In the genomic region with DNA sequence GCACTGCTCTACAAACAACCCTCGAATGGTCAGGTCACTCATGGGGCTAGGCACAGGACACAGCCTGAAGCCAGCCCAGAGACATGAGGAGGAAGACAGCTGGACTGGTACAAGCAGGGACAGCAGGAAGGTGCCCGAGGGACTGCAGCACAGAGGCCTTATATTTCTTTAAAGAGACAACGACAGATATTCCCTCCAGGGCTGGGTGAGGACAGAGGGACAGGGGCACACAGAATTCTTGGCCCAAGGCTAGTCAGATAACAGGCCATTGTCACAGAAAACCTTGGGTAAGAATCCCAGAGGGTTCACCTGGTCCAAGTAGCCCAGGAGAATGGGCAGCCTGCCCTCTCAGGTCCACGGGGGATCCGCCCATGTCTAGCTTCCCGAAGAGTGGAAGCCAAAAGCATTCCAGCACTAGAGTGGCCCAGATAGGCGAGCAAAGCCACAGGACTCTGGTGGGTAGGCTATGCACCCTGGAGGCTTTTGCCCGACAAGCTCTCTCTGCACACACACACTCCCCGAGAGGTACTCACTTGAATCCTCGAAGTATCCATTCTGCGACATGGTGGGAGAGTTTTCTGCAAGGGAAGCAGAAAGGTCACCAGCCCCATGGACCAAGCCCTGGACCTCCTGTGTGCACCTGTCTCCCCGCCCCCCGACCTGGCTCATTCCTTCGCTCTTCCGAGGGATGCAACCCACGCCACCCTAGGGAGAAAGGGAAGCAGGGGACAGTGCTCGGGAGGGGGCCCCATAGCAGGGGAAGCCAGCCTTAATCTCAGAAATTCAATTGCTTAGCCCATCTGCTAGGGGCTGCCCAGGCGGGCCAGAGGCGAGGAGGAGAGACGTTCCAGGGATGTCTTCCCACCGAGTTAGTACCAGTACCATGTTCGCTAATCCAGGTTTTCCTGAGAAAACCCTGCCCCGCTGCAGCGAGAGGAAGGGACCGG, we compare ENCODE assay signal across 1 cellular context.
TF ChIP-seq lines count a peak whose summit lies in the region.

No MANE protein-coding gene starts in this region.

TF ChIP-seq in HepG2, 621 proteins besides CTCF, POLR2A, EP300 and RAD21 (continued from another document):
- no peak for TF ChIP-seq SMAD9 (CRISPR knock-in tag; IDR thresholded peaks at IDR 0.05)
- no peak for TF ChIP-seq PAF1 (CRISPR knock-in tag; IDR thresholded peaks at IDR 0.05)
- TF ChIP-seq SSRP1 (CRISPR knock-in tag; IDR thresholded peaks at IDR 0.05), result no peak
- TF ChIP-seq RCOR2 (CRISPR knock-in tag; IDR thresholded peaks at IDR 0.05), result no peak
- TF ChIP-seq JUNB (CRISPR knock-in tag; IDR thresholded peaks at IDR 0.05; ENCODE audit: borderline replicate concordance), result no peak
- TF ChIP-seq NR0B2 (CRISPR knock-in tag; IDR thresholded peaks at IDR 0.05), result peak; percentile 47; the same call in 1 of the 2 replicates
- TF ChIP-seq ARHGAP35 (CRISPR knock-in tag; IDR thresholded peaks at IDR 0.05; ENCODE audit: borderline replicate concordance), result no peak; the same call in 1 of the 2 replicates
- no peak for TF ChIP-seq NCOR1 (IDR thresholded peaks at IDR 0.05; ENCODE audit: borderline replicate concordance, low read length)
- TF ChIP-seq ETV6 (CRISPR knock-in tag; conservative IDR thresholded peaks at IDR 0.05), result no peak
- TF ChIP-seq SAP130 (CRISPR knock-in tag; IDR thresholded peaks at IDR 0.05; ENCODE audit: low read depth), result 0 out of 2 replicates have a peak, but pooled peaks have one; percentile 22
- TF ChIP-seq MAFK (conservative IDR thresholded peaks at IDR 0.05 in 1 of 2, IDR thresholded peaks at IDR 0.05 in 1 of 2; ENCODE audit: low read length in 2 of 2), result peak; percentile 61 to 66; a peak in 3 of 4 replicates
- no peak for TF ChIP-seq RNF219 (CRISPR knock-in tag; IDR thresholded peaks at IDR 0.05)
- 0 out of 2 replicates have a peak, but pooled peaks have one; percentile 14 for TF ChIP-seq HIVEP1 (CRISPR knock-in tag; IDR thresholded peaks at IDR 0.05)
- no peak for TF ChIP-seq KLF15 (CRISPR knock-in tag; IDR thresholded peaks at IDR 0.05; ENCODE audit: borderline replicate concordance)
- TF ChIP-seq RERE (CRISPR knock-in tag; IDR thresholded peaks at IDR 0.05; ENCODE audit: low read depth), result no peak
- 0 out of 2 replicates have a peak, but pooled peaks have one; percentile 6 for TF ChIP-seq MEIS1 (CRISPR knock-in tag; IDR thresholded peaks at IDR 0.05; ENCODE audit: borderline replicate concordance)
- no peak; the same call in 1 of the 2 replicates for TF ChIP-seq ZNF552 (CRISPR knock-in tag; IDR thresholded peaks at IDR 0.05; ENCODE audit: borderline replicate concordance)
- 0 out of 2 replicates have a peak, but pooled peaks have one; percentile 33 for TF ChIP-seq ZNF567 (CRISPR knock-in tag; IDR thresholded peaks at IDR 0.05; ENCODE audit: borderline replicate concordance)
- TF ChIP-seq CENPT (CRISPR knock-in tag; IDR thresholded peaks at IDR 0.05; ENCODE audit: low read depth), result no peak
- peak; percentile 54 for TF ChIP-seq MAFF (IDR thresholded peaks at IDR 0.05; ENCODE audit: low read depth, low read length)
- no peak for TF ChIP-seq MYC (CRISPR knock-in tag; IDR thresholded peaks at IDR 0.05; ENCODE audit: borderline replicate concordance)
- 0 out of 2 replicates have a peak, but pooled peaks have one; percentile 21 for TF ChIP-seq RXRA (CRISPR knock-in tag; IDR thresholded peaks at IDR 0.05)
- TF ChIP-seq ZNF225 (CRISPR knock-in tag; IDR thresholded peaks at IDR 0.05), result no peak
- no peak for TF ChIP-seq PPARG (CRISPR knock-in tag; conservative IDR thresholded peaks at IDR 0.05)
- TF ChIP-seq ZNF260 (CRISPR knock-in tag; IDR thresholded peaks at IDR 0.05; ENCODE audit: borderline replicate concordance, low read depth), result no peak
- TF ChIP-seq KMT2A (CRISPR knock-in tag; IDR thresholded peaks at IDR 0.05), result 0 out of 2 replicates have a peak, but pooled peaks have one; percentile 22
- TF ChIP-seq ZSCAN5A (CRISPR knock-in tag; IDR thresholded peaks at IDR 0.05; ENCODE audit: borderline replicate concordance), result no peak
- TF ChIP-seq GPN1 (CRISPR knock-in tag; IDR thresholded peaks at IDR 0.05; ENCODE audit: borderline replicate concordance), result no peak
- TF ChIP-seq, protein P1, sequence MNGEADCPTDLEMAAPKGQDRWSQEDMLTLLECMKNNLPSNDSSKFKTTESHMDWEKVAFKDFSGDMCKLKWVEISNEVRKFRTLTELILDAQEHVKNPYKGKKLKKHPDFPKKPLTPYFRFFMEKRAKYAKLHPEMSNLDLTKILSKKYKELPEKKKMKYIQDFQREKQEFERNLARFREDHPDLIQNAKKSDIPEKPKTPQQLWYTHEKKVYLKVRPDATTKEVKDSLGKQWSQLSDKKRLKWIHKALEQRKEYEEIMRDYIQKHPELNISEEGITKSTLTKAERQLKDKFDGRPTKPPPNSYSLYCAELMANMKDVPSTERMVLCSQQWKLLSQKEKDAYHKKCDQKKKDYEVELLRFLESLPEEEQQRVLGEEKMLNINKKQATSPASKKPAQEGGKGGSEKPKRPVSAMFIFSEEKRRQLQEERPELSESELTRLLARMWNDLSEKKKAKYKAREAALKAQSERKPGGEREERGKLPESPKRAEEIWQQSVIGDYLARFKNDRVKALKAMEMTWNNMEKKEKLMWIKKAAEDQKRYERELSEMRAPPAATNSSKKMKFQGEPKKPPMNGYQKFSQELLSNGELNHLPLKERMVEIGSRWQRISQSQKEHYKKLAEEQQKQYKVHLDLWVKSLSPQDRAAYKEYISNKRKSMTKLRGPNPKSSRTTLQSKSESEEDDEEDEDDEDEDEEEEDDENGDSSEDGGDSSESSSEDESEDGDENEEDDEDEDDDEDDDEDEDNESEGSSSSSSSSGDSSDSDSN (CRISPR knock-in tag; IDR thresholded peaks at IDR 0.05), result 0 out of 2 replicates have a peak, but pooled peaks have one; percentile 22
